Comparison of ENCODE assay signal across 29 cellular contexts in the genomic region with DNA sequence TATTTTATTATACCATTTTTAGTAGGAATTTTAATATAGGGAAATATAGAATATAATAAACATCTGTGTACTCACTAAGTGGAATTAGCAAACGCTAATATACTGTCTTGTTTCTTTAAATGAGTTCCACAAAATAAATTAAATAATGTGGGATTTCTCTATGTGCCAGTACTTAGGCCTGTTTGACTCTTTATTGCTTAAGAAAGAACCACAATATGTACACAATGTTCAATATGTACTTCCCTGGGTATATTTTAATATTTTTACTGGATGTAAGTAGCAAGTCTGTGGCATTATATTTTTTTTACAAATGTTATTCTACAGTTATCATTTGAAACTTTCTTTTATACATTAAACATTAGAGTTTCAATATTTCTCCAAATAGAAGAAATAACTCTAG.
"Had no signal": no experiment of that assay in that cellular context is flagged by ENCODE, and none has a peak within 500 bp of the region (broad histone marks: within the 10 kb centered on the region; RNA-seq: fewer than 3 reads in every experiment).

No MANE protein-coding gene starts in this region.

- DNase-seq: activated CD4-positive, alpha-beta memory T cell treated with anti-CD3 and anti-CD28 coated beads for 36 hours; activated CD4-positive, alpha-beta T cell treated with anti-CD3 and anti-CD28 coated beads for 36 hours; activated CD4-positive, alpha-beta T cell treated with anti-CD3 and anti-CD28 coated beads, Interleukin-2, amount 10 ng/mL, durations not matched to agents 24 days and 14 days; activated CD4-positive, CD25-positive, alpha-beta regulatory T cell; activated CD4-positive, CD25-positive, alpha-beta regulatory T cell treated with anti-CD3 and anti-CD28 coated beads, Interleukin-2, amount 50 U/mL, for 72 hours; activated CD8-positive, alpha-beta memory T cell treated with anti-CD3 and anti-CD28 coated beads, Interleukin-2, amount 10 ng/mL, durations not matched to agents 7 days and 5 days; activated CD8-positive, alpha-beta memory T cell treated with anti-CD3 and anti-CD28 coated beads, Interleukin-2, amount 50 U/mL, for 4 hours; activated CD8-positive, alpha-beta T cell treated with anti-CD3 and anti-CD28 coated beads, Interleukin-2, amount 10 ng/mL, durations not matched to agents 7 days and 5 days; activated effector memory CD4-positive, alpha-beta T cell treated with anti-CD3 and anti-CD28 coated beads, Interleukin-2, amount 50 U/mL, for 16 hours; activated naive CD4-positive, alpha-beta T cell treated with anti-CD3 and anti-CD28 coated beads for 36 hours; activated naive CD8-positive, alpha-beta T cell treated with anti-CD3 and anti-CD28 coated beads for 36 hours; activated naive CD8-positive, alpha-beta T cell treated with anti-CD3 and anti-CD28 coated beads, Interleukin-2, amount 50 U/mL, for 24 hours; activated T-cell treated with anti-CD3 and anti-CD28 coated beads, Interleukin-2, amount 50 U/mL, for 1 hour; activated T-cell treated with anti-CD3 and anti-CD28 coated beads, Interleukin-2, amount 50 U/mL, for 48 hours; amniotic stem cell; anterior cingulate cortex; brain microvascular endothelial cell; colonic mucosa; effector CD8-positive, alpha-beta T cell; esophagus squamous epithelium; foreskin keratinocyte; heart right ventricle; T-helper 2 cell had no signal

- H3K4me3 ChIP-seq: colonic mucosa, esophagus squamous epithelium, gastroesophageal sphincter, heart right ventricle had no signal

- H3K27ac ChIP-seq: brain microvascular endothelial cell, colonic mucosa, epithelial cell of prostate, esophagus squamous epithelium, foreskin keratinocyte, gastroesophageal sphincter, heart right ventricle had no signal

- H3K4me1 ChIP-seq: esophagus squamous epithelium, foreskin keratinocyte, gastroesophageal sphincter had no signal

- H3K9me3 ChIP-seq: colonic mucosa, esophagus squamous epithelium, gastroesophageal sphincter, heart right ventricle had no signal

- FAIRE-seq: astrocyte, bronchial epithelial cell, endometrium, endothelial cell of umbilical vein had no signal

- H3K27me3 ChIP-seq: brain microvascular endothelial cell, colonic mucosa, esophagus squamous epithelium, foreskin keratinocyte, gastroesophageal sphincter, heart right ventricle had no signal

- ATAC-seq: activated CD4-positive, alpha-beta T cell treated with anti-CD3 and anti-CD28 coated beads for 36 hours; activated CD8-positive, alpha-beta memory T cell treated with anti-CD3 and anti-CD28 coated beads, Interleukin-2, amount 10 ng/mL, durations not matched to agents 7 days and 5 days; activated CD8-positive, alpha-beta T cell treated with anti-CD3 and anti-CD28 coated beads, Interleukin-2, amount 10 ng/mL, durations not matched to agents 7 days and 5 days; activated naive CD8-positive, alpha-beta T cell treated with anti-CD3 and anti-CD28 coated beads, Interleukin-2, amount 50 U/mL, for 24 hours; foreskin keratinocyte; gastroesophageal sphincter; heart right ventricle had no signal

- H3K36me3 ChIP-seq: brain microvascular endothelial cell, colonic mucosa, esophagus squamous epithelium, gastroesophageal sphincter, heart right ventricle had no signal
